In the genomic region with DNA sequence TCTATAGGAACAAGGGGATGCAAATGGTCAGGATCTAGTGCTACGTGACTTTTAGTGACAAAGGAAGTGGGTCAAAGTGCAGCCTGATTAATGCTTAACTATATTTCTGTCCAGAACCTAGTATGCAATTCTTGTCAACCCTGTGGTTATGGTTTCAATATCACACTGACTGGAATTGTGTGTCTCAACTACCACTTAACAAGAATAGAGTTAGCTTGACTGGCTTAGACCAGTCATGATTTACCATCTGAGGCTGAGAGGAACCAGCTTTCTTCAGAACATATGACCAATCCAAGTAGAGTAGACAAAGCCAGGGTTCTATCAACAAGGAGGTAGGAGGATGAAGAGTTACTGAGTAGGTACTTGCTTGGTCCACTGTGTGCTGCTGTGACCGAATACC, we compare ENCODE assay signal across 9 cellular contexts. TPM values are rescaled to one million over a fixed set of nuclear protein-coding genes. Genes with fewer than 3 reads are reported as not detected.
DNase-seq lines count a peak whose midpoint lies in the region; ATAC-seq and TF ChIP-seq lines count a peak whose summit lies in the region.
"Had no signal": no experiment of that assay in that cellular context is flagged by ENCODE, and none has a peak within 500 bp of the region (broad histone marks: within the 10 kb centered on the region; RNA-seq: fewer than 3 reads in every experiment).

No MANE protein-coding gene starts in this region.

- DNase-seq in MV-4-11 (lab: John Stamatoyannopoulos, UW): peak; percentile 27
- DNase-seq in AG08396 (ENCODE audit: low spot score): no peak
- no peak for DNase-seq in stimulated activated CD4-positive, alpha-beta T cell treated with anti-CD3 and anti-CD28 coated beads, Interleukin-15, amount 100 ng/mL, for 24 hours
- no peak for DNase-seq in NCI-H345 (lab: John Stamatoyannopoulos, UW)
- no peak for DNase-seq in osteocyte (ENCODE audit: extremely low spot score, unreplicated experiment)

- TF ChIP-seq CTCF in osteocyte (IDR thresholded peaks at IDR 0.05): no peak

- H3K9me3 Mint-ChIP-seq in osteocyte (ENCODE audit: unreplicated experiment): no peaks in the 10 kb centered on the region

- H3K4me1 Mint-ChIP-seq in osteocyte (ENCODE audit: unreplicated experiment): no peaks in the 10 kb centered on the region

- H3K4me3 ChIP-seq in GM08714 (ENCODE audit: low read length): peak overlapping the region; percentile 3; the same call in 1 of the 2 replicates
- H3K4me3 ChIP-seq: smooth muscle cell had no signal

- H3K27ac Mint-ChIP-seq in osteocyte (ENCODE audit: unreplicated experiment): no peak overlapping the region

- ATAC-seq in GM19328 (IDR thresholded peaks at IDR 0.05; ENCODE audit: unreplicated experiment): peak; percentile 81
- peak; percentile 93 for ATAC-seq in HG02870 (IDR thresholded peaks at IDR 0.05; ENCODE audit: unreplicated experiment)

- H3K27me3 Mint-ChIP-seq in osteocyte (ENCODE audit: unreplicated experiment): no peaks in the 10 kb centered on the region

- no peak overlapping the region for H3K4me3 Mint-ChIP-seq in osteocyte (ENCODE audit: unreplicated experiment)

- no peaks in the 10 kb centered on the region for H3K36me3 Mint-ChIP-seq in osteocyte (ENCODE audit: unreplicated experiment)

RNA-seq across cellular contexts. Expression of gene MYPN, which starts 54.4 kb away (rescaled TPM):
- 1.0 and 1.8 TPM in 2 replicates for total RNA-seq in osteocyte
